10 cellular contexts compared by ENCODE assay signal in genomic region chr7:11458736-11459483, GRCh38.
A peak's percentile ranks its signal among the peaks of the same experiment; 100 is the strongest.
DNase-seq lines count a peak whose midpoint lies in the region; TF ChIP-seq lines count a peak whose summit lies in the region.
"Had no signal": no experiment of that assay in that cellular context is flagged by ENCODE, and none has a peak within 500 bp of the region (broad histone marks: within the 10 kb centered on the region; RNA-seq: fewer than 3 reads in every experiment).

No MANE protein-coding gene starts in this region.

- H3K9me3 ChIP-seq in transverse colon: no peaks in the 10 kb centered on the region

- intact Hi-C loops in transverse colon (cut with DNase I; ENCODE audit: low total_unique reads): no loop called here

- TF ChIP-seq CTCF in transverse colon (IDR thresholded peaks at IDR 0.05): no peak

- H3K4me3 ChIP-seq in transverse colon: no peak overlapping the region

- DNase-seq in AG08396 (ENCODE audit: low spot score): peak; percentile 8
- peak; percentile 92 for DNase-seq in HCEC 1CT
- DNase-seq in SK-MEL-5 (ENCODE audit: low read depth, low spot score): peak; percentile 95
- peak; percentile 97 for DNase-seq in iris pigment epithelial cell (ENCODE audit: low read depth)
- no peak for DNase-seq in transverse colon
- no peak for DNase-seq in stimulated activated CD8-positive, alpha-beta memory T cell treated with anti-CD3 and anti-CD28 coated beads, Interleukin-4, amount 100 ng/mL, for 48 hours
- no peak for DNase-seq in NCI-H2081 (lab: John Stamatoyannopoulos, UW)
- DNase-seq in OCI-M2 (lab: John Stamatoyannopoulos, UW; ENCODE audit: unreplicated experiment): no peak
- DNase-seq: activated CD4-positive, alpha-beta T cell treated with anti-CD3 and anti-CD28 coated beads for 4 hours; NCI-H2171 treated with DMSO at 0.1 percent for 48 hours had no signal

- H3K36me3 ChIP-seq in transverse colon: no peaks in the 10 kb centered on the region

- no peak for TF ChIP-seq EP300 in transverse colon (IDR thresholded peaks at IDR 0.05; ENCODE audit: low read depth)

- in situ Hi-C loops in SK-MEL-5 (cut with HindIII; ENCODE audit: low pct_unique_long_range_greater_than_20kb, low sequenced_read_pairs) (no loop called here), transverse colon (cut with MboI; ENCODE audit: low pct_ligation_motif_present in 1 of 4, low pct_unique_long_range_greater_than_20kb in 1 of 4, low sequenced_read_pairs in 3 of 4) (no loop called here)

- WGBS in transverse colon (ENCODE audit: low coverage in 1 of 2), 2 donors: 66 to 68% methylated on average over 5 of the region's 5 CpGs

- no peaks in the 10 kb centered on the region for H3K27me3 ChIP-seq in transverse colon

- no peak for TF ChIP-seq POLR2A in transverse colon (IDR thresholded peaks at IDR 0.05)

- H3K4me1 ChIP-seq in transverse colon: no peaks in the 10 kb centered on the region

- H3K27ac ChIP-seq in transverse colon: no peak overlapping the region

Comparison
In these comparisons a context has a peak if more than half of its experiments do, and no peak if none do; other contexts are left out.
1. DNase-seq: peak in AG08396 (single experiment), HCEC 1CT (single experiment), SK-MEL-5 (single experiment) and iris pigment epithelial cell (single experiment); none in transverse colon (single experiment), stimulated activated CD8-positive, alpha-beta memory T cell treated with anti-CD3 and anti-CD28 coated beads, Interleukin-4, amount 100 ng/mL, for 48 hours (single experiment), NCI-H2081 (0 of 2) and OCI-M2 (single experiment).